20 cellular contexts compared by ENCODE assay signal in the genomic region with DNA sequence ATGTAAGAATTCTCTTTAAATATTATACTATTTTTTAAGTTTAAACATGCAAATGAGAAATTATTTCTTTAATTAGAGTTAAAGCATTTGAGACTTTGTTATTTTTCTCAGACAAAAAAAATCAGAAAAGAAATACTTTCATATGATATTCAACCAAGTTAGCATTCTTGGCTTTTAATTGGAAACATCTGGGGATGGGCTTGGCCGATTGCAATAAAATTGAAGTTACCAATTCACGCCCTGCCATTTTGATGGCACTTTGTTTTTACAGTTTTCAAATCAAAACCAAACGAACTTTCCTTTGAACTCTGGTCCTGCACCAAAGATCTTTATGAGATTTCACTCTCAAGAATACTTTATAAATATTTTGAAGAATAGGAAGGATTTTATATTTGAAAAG.
A peak's percentile ranks its signal among the peaks of the same experiment; 100 is the strongest.
DNase-seq lines count a peak whose midpoint lies in the region; ATAC-seq and TF ChIP-seq lines count a peak whose summit lies in the region.
"Had no signal": no experiment of that assay in that cellular context is flagged by ENCODE, and none has a peak within 500 bp of the region (broad histone marks: within the 10 kb centered on the region; RNA-seq: fewer than 3 reads in every experiment).

No MANE protein-coding gene starts in this region.

- H3K79me2 ChIP-seq in hepatocyte = peaks cover 2% of the 10 kb centered on the region

- H3K4me3 ChIP-seq in AG09309 (ENCODE audit: control insufficient read depth, low read depth, low read length) (no peak overlapping the region), SK-N-MC (peak overlapping the region; percentile 22; the same call in 1 of the 2 replicates), fibroblast of mammary gland (ENCODE audit: control insufficient read depth, low read depth, low read length) (no peak overlapping the region), hepatocyte (no peak overlapping the region), endodermal cell (ENCODE audit: low read length) (no peak overlapping the region), right lobe of liver (no peak overlapping the region)
- H3K4me3 ChIP-seq: GM23338, HAP-1, K562, MG63 had no signal

- H3K27me3 ChIP-seq in hepatocyte (no peaks in the 10 kb centered on the region), endodermal cell (ENCODE audit: control insufficient read depth, insufficient read depth, low read length, poor library complexity, severe bottlenecking) (no peaks in the 10 kb centered on the region), right lobe of liver (no peaks in the 10 kb centered on the region)
- H3K27me3 ChIP-seq: MG63 had no signal

- H3K4me1 ChIP-seq in hepatocyte (ENCODE audit: insufficient read depth) (peaks cover 6% of the 10 kb centered on the region), endodermal cell (ENCODE audit: control insufficient read depth, insufficient read depth, low read length) (peaks cover 6% of the 10 kb centered on the region), right lobe of liver (no peaks in the 10 kb centered on the region)

- TF ChIP-seq CTCF in AG09309 (IDR thresholded peaks at IDR 0.05; ENCODE audit: control insufficient read depth, insufficient read depth, low read depth, low read length, missing control alignments) (no peak), fibroblast of mammary gland (conservative IDR thresholded peaks at IDR 0.05; ENCODE audit: control insufficient read depth, insufficient read depth, low read depth, low read length) (no peak), hepatocyte (IDR thresholded peaks at IDR 0.05; ENCODE audit: poor library complexity) (no peak), endodermal cell (conservative IDR thresholded peaks at IDR 0.05) (no peak), right lobe of liver (IDR thresholded peaks at IDR 0.05) (no peak)

- H3K9ac ChIP-seq in SK-N-MC (ENCODE audit: insufficient read length) (no peak overlapping the region), endodermal cell (ENCODE audit: extremely low read depth, low read length, poor library complexity, severe bottlenecking) (no peak overlapping the region)

- no peak for TF ChIP-seq POLR2A in right lobe of liver (IDR thresholded peaks at IDR 0.05)

- H2AFZ ChIP-seq in hepatocyte = no peak overlapping the region
- H2AFZ ChIP-seq: GM23338 had no signal

- H3K4me3 Mint-ChIP-seq in endodermal cell = no peak overlapping the region
- H3K4me3 Mint-ChIP-seq: CD4-positive, CD25-positive, alpha-beta regulatory T cell; GM23338 had no signal

- no peak overlapping the region for H3K27ac Mint-ChIP-seq in endodermal cell
- H3K27ac Mint-ChIP-seq: CD4-positive, CD25-positive, alpha-beta regulatory T cell; GM23338 had no signal

- no peaks in the 10 kb centered on the region for H3K9me2 ChIP-seq in hepatocyte (replicated peaks; ENCODE audit: insufficient read depth)

- ATAC-seq in right lobe of liver = no peak
- ATAC-seq: GM23338, K562, Right ventricle myocardium inferior had no signal

- peaks cover 11% of the 10 kb centered on the region for H3K36me3 Mint-ChIP-seq in endodermal cell (ENCODE audit: low read depth)

- H3K36me3 ChIP-seq in SK-N-MC (ENCODE audit: insufficient read depth, low read length) (no peaks in the 10 kb centered on the region), hepatocyte (replicated peaks; ENCODE audit: insufficient read depth, low read depth) (no peaks in the 10 kb centered on the region), endodermal cell (ENCODE audit: control insufficient read depth, insufficient read depth, low read length) (no peaks in the 10 kb centered on the region), right lobe of liver (peaks cover 0 to 4% (median 0%) of the 10 kb centered on the region in 4 donors)
- H3K36me3 ChIP-seq: HAP-1, MG63 had no signal

- H4K20me1 ChIP-seq in hepatocyte (ENCODE audit: insufficient read depth, poor library complexity, severe bottlenecking) = no peaks in the 10 kb centered on the region

- DNase-seq in AG09309 (ENCODE audit: low read depth) = peak; percentile 4
- DNase-seq in SK-N-MC (ENCODE audit: low read depth, low spot score) = no peak
- peak; percentile 57 for DNase-seq in fibroblast of mammary gland (ENCODE audit: low read depth)
- no peak for DNase-seq in hepatocyte (ENCODE audit: low spot score)
- DNase-seq in endodermal cell = no peak
- DNase-seq in activated gamma-delta T cell treated with Interleukin-2 at 50 U/mL for 16 hours = no peak
- no peak for DNase-seq in OCI-M2 (lab: John Stamatoyannopoulos, UW; ENCODE audit: unreplicated experiment)
- DNase-seq in right lobe of liver = no peak
- DNase-seq: CD4-positive, CD25-positive, alpha-beta regulatory T cell; DMS79; MG63; NCI-H1417 treated with DMSO at 0.1 percent for 48 hours; NCI-H187; NCI-H446; NCI-H526; OCI-M1 had no signal

- H3K9me3 ChIP-seq in SK-N-MC (ENCODE audit: low read depth, low read length) (no peaks in the 10 kb centered on the region), hepatocyte (ENCODE audit: low read depth) (no peaks in the 10 kb centered on the region), endodermal cell (ENCODE audit: control insufficient read depth, low read length) (no peaks in the 10 kb centered on the region), right lobe of liver (no peaks in the 10 kb centered on the region)
- H3K9me3 ChIP-seq: HAP-1, MG63 had no signal

- H3K27ac ChIP-seq in SK-N-MC = no peak overlapping the region; the same call in 1 of the 2 replicates
- peak overlapping the region; percentile 15 for H3K27ac ChIP-seq in hepatocyte
- H3K27ac ChIP-seq in endodermal cell (ENCODE audit: low read depth, low read length) = no peak overlapping the region
- no peak overlapping the region for H3K27ac ChIP-seq in right lobe of liver

- H3K4me2 ChIP-seq in hepatocyte = peak overlapping the region; percentile 14
- H3K4me2 ChIP-seq: GM23338 had no signal

- intact Hi-C loops in right lobe of liver (cut with DNase I) = no loop called here

- H3K4me1 Mint-ChIP-seq in endodermal cell = peaks cover 15% of the 10 kb centered on the region

- H3K9me3 Mint-ChIP-seq in endodermal cell = no peaks in the 10 kb centered on the region
- H3K9me3 Mint-ChIP-seq: CD4-positive, CD25-positive, alpha-beta regulatory T cell; GM23338 had no signal

- 60% methylated on average over 3 of the region's 3 CpGs for WGBS in hepatocyte (ENCODE audit: low lambda C conversion rate, missing lambda C conversion rate)
- 89 to 100% methylated on average over 2 to 3 of the region's 3 CpGs for WGBS in endodermal cell (ENCODE audit: insufficient coverage in 1 of 2, insufficient read length in 1 of 2), 2 experiments
- WGBS in right lobe of liver (ENCODE audit: insufficient coverage, low coverage, low lambda C conversion rate, missing lambda C conversion rate) = 74% methylated on average over 3 of the region's 3 CpGs

- no peaks in the 10 kb centered on the region for H3K27me3 Mint-ChIP-seq in endodermal cell (ENCODE audit: insufficient read depth)
- H3K27me3 Mint-ChIP-seq: CD4-positive, CD25-positive, alpha-beta regulatory T cell had no signal

Comparison
In these comparisons a context has a peak if more than half of its experiments do, and no peak if none do; other contexts are left out.
1. DNase-seq: peak in AG09309 (single experiment) and fibroblast of mammary gland (single experiment); none in SK-N-MC (single experiment), hepatocyte (single experiment), endodermal cell (single experiment), activated gamma-delta T cell treated with Interleukin-2 at 50 U/mL for 16 hours (single experiment), OCI-M2 (single experiment) and right lobe of liver (0 of 3).